In genomic region chr4:134955059-134955458, GRCh38 we compare ENCODE assay signal across 3 cellular contexts.
A peak's percentile ranks its signal among the peaks of the same experiment; 100 is the strongest.
TF ChIP-seq lines count a peak whose summit lies in the region.

No MANE protein-coding gene starts in this region.

TF ChIP-seq in HepG2, 621 proteins besides CTCF, POLR2A, EP300 and RAD21:
- peak; percentile 55 to 72 for TF ChIP-seq MAFK (conservative IDR thresholded peaks at IDR 0.05 in 1 of 2, IDR thresholded peaks at IDR 0.05 in 1 of 2; ENCODE audit: low read length in 2 of 2)
- no peak for TF ChIP-seq SOX13 (IDR thresholded peaks at IDR 0.05)
- TF ChIP-seq SOX13 (CRISPR knock-in tag; conservative IDR thresholded peaks at IDR 0.05 in 1 of 2, IDR thresholded peaks at IDR 0.05 in 1 of 2) = no peak
- peak; percentile 52 for TF ChIP-seq MAFF (IDR thresholded peaks at IDR 0.05; ENCODE audit: low read depth, low read length)

TF ChIP-seq in IMR-90, 13 proteins besides CTCF, POLR2A, EP300 and RAD21:
- TF ChIP-seq MAFK (IDR thresholded peaks at IDR 0.05; ENCODE audit: low read depth, low read length) (peak; percentile 49), BHLHE40 (IDR thresholded peaks at IDR 0.05; ENCODE audit: low read depth, low read length) (no peak), MXI1 (IDR thresholded peaks at IDR 0.05; ENCODE audit: borderline replicate concordance, low read depth, low read length) (no peak)
- TF ChIP-seq, protein P1, sequence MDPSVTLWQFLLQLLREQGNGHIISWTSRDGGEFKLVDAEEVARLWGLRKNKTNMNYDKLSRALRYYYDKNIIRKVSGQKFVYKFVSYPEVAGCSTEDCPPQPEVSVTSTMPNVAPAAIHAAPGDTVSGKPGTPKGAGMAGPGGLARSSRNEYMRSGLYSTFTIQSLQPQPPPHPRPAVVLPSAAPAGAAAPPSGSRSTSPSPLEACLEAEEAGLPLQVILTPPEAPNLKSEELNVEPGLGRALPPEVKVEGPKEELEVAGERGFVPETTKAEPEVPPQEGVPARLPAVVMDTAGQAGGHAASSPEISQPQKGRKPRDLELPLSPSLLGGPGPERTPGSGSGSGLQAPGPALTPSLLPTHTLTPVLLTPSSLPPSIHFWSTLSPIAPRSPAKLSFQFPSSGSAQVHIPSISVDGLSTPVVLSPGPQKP (IDR thresholded peaks at IDR 0.05; ENCODE audit: borderline replicate concordance, low read depth, low read length) = no peak

TF ChIP-seq in K562, 482 proteins besides CTCF, POLR2A, EP300 and RAD21:
- TF ChIP-seq ZNF316 (IDR thresholded peaks at IDR 0.05) (peak; percentile 25; the same call in 1 of the 2 replicates), MAFF (IDR thresholded peaks at IDR 0.05; ENCODE audit: low read length) (0 out of 2 replicates have a peak, but pooled peaks have one; percentile 12), GABPB1 (CRISPR knock-in tag; IDR thresholded peaks at IDR 0.05) (no peak)
